15 cellular contexts compared by ENCODE assay signal in genomic region chrX:55159556-55159955, GRCh38.
DNase-seq lines count a peak whose midpoint lies in the region; ATAC-seq and TF ChIP-seq lines count a peak whose summit lies in the region.
"Had no signal": no experiment of that assay in that cellular context is flagged by ENCODE, and none has a peak within 500 bp of the region (broad histone marks: within the 10 kb centered on the region; RNA-seq: fewer than 3 reads in every experiment).

No MANE protein-coding gene starts in this region.

- H3K36me3 ChIP-seq in ACC112 (ENCODE audit: insufficient read depth, low read length) (no peaks in the 10 kb centered on the region), DOHH2 (ENCODE audit: control insufficient read depth, low read length) (no peaks in the 10 kb centered on the region), PC-3 (ENCODE audit: low read depth, low read length) (no peaks in the 10 kb centered on the region)
- H3K36me3 ChIP-seq: SJCRH30 had no signal

- peak overlapping the region; percentile 85 for H2AFZ ChIP-seq in ACC112 (ENCODE audit: low read length, unreplicated experiment)
- H2AFZ ChIP-seq in PC-3 (ENCODE audit: low read length) = peak overlapping the region; percentile 98

- CTCF ChIA-PET in PC-3 (lab: Charles Lee) = no interaction called here

- H3K27me3 ChIP-seq in ACC112 (ENCODE audit: insufficient read depth, low read length) = no peaks in the 10 kb centered on the region
- no peaks in the 10 kb centered on the region for H3K27me3 ChIP-seq in DOHH2 (ENCODE audit: control insufficient read depth, low read length)
- no peaks in the 10 kb centered on the region for H3K27me3 ChIP-seq in PC-3 (ENCODE audit: low read length)
- H3K27me3 ChIP-seq: SJCRH30 had no signal

- TF ChIP-seq CTCF in DOHH2 (IDR thresholded peaks at IDR 0.05; ENCODE audit: low read depth, low read length, poor library complexity, severe bottlenecking) = no peak
- TF ChIP-seq CTCF in PC-3 (conservative IDR thresholded peaks at IDR 0.05; ENCODE audit: low read depth, low read length) = no peak

- H3K4me2 ChIP-seq in DOHH2 (ENCODE audit: low read length) (peak overlapping the region; percentile 76), PC-3 (ENCODE audit: low read length) (peak overlapping the region; percentile 98)

- H4K20me1 ChIP-seq in DOHH2 (ENCODE audit: control insufficient read depth, insufficient read depth, low read depth, low read length) (no peaks in the 10 kb centered on the region), PC-3 (ENCODE audit: low read length) (no peaks in the 10 kb centered on the region)

- intact Hi-C loops in PC-3 (cut with micrococcal nuclease) = no loop called here

- H3K9me2 ChIP-seq in DOHH2 (replicated peaks; ENCODE audit: control insufficient read depth, low read length) (no peaks in the 10 kb centered on the region), PC-3 (replicated peaks; ENCODE audit: low read length) (no peaks in the 10 kb centered on the region)

- H3K4me1 ChIP-seq in ACC112 (ENCODE audit: control insufficient read depth, insufficient read depth, low read length, unreplicated experiment) (peaks cover 9% of the 10 kb centered on the region), DOHH2 (ENCODE audit: control insufficient read depth, low read length) (peaks cover 13% of the 10 kb centered on the region), PC-3 (ENCODE audit: insufficient read depth, low read length) (peaks cover 11% of the 10 kb centered on the region; the same call in 1 of the 2 replicates)
- H3K4me1 ChIP-seq: SJCRH30 had no signal

- DNase-seq in PC-3 (no peak), erythroblast (lab: John Stamatoyannopoulos, UW) (peak; percentile 12 to 20), NCI-H146 (lab: John Stamatoyannopoulos, UW) (no peak)
- DNase-seq in stimulated activated CD4-positive, alpha-beta T cell treated with anti-CD3 and anti-CD28 coated beads, Interleukin-4, amount 100 ng/mL, for 4 hours = no peak
- DNase-seq: activated CD4-positive, alpha-beta T cell treated with anti-CD3 and anti-CD28 coated beads for 1 hour; amniotic stem cell; hippocampal formation; NCI-H446; SJCRH30; stimulated activated naive CD4-positive, alpha-beta T cell had no signal

- H3K27ac ChIP-seq in ACC112 (ENCODE audit: low read depth, low read length) = no peak overlapping the region
- H3K27ac ChIP-seq in DOHH2 (ENCODE audit: low read depth, low read length) = no peak overlapping the region; the same call in 1 of the 2 replicates
- H3K27ac ChIP-seq in PC-3 (ENCODE audit: low read length) = no peak overlapping the region

- no peaks in the 10 kb centered on the region for H3K9me3 ChIP-seq in DOHH2 (ENCODE audit: control insufficient read depth, insufficient read depth, low read length)
- no peaks in the 10 kb centered on the region for H3K9me3 ChIP-seq in PC-3 (ENCODE audit: low read length)
- H3K9me3 ChIP-seq: SJCRH30 had no signal

- POLR2A ChIA-PET in PC-3 (lab: Charles Lee; ENCODE audit: unreplicated experiment) = interaction anchor here (0.6 kb wide), 1 partner anchor 293 kb away, joined by 7 read pairs; the partner anchor contains the start of gene MAGEH1

- H3K4me3 ChIP-seq in ACC112 (ENCODE audit: low read depth, low read length) (peak overlapping the region; percentile 94), DOHH2 (ENCODE audit: low read length) (peak overlapping the region; percentile 91), PC-3 (ENCODE audit: low read length) (peak overlapping the region; percentile 94)
- H3K4me3 ChIP-seq: lung had no signal

- H3K79me2 ChIP-seq in ACC112 (ENCODE audit: control insufficient read depth, insufficient read depth, low read length, unreplicated experiment) (no peaks in the 10 kb centered on the region), DOHH2 (ENCODE audit: control insufficient read depth, low read length) (peaks cover 11% of the 10 kb centered on the region), PC-3 (ENCODE audit: low read length) (no peaks in the 10 kb centered on the region)

- no peak for TF ChIP-seq POLR2A in erythroblast (IDR thresholded peaks at IDR 0.05; ENCODE audit: low read length)

- ATAC-seq in PC-3 (no peak), GM18511 (IDR thresholded peaks at IDR 0.05; ENCODE audit: unreplicated experiment) (no peak), GM21737 (IDR thresholded peaks at IDR 0.05; ENCODE audit: unreplicated experiment) (no peak)

- no peaks in the 10 kb centered on the region for H3F3A ChIP-seq in DOHH2 (ENCODE audit: control insufficient read depth, insufficient read depth)
- H3F3A ChIP-seq in PC-3 (ENCODE audit: low read length, unreplicated experiment) = no peaks in the 10 kb centered on the region

- peak overlapping the region; percentile 88 for H3K9ac ChIP-seq in PC-3 (ENCODE audit: low read length)

- BruUV-seq in PC-3 (replicated peaks; lab: Mats Ljungman, UMichigan) = no TSS peak

Comparison
In these comparisons a context has a peak if more than half of its experiments do, and no peak if none do; other contexts are left out.
1. DNase-seq: peak in erythroblast (2 of 2); none in PC-3 (single experiment), stimulated activated CD4-positive, alpha-beta T cell treated with anti-CD3 and anti-CD28 coated beads, Interleukin-4, amount 100 ng/mL, for 4 hours (0 of 2) and NCI-H146 (single experiment).
2. Peak in every context shown above with its lines, with median percentiles within 50 percentile points of each other: H3K4me3 ChIP-seq.